In the genomic region with DNA sequence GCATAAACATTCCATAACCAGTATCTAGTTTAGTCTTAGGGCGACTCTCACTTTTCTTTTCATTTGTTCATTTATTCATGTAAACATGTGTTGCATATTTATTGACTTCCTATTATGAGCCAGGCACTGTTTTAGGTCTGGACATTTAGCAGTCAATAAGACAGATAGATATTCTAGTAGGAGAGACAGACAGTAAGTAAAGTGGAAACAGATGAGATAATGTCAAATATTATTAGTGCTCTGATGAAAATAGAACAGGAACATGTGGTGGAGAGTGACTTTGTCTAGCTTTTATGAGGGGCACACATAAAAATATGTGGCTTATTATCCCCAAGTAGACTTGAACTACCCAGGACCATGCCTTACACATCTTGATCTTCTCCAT, we compare ENCODE assay signal across 1 cellular context.
TF ChIP-seq lines count a peak whose summit lies in the region.

No MANE protein-coding gene starts in this region.

TF ChIP-seq in GM23338, 12 proteins besides CTCF, POLR2A, EP300 and RAD21 (continued from another document):
- TF ChIP-seq NANOG (IDR thresholded peaks at IDR 0.05; ENCODE audit: borderline replicate concordance) = no peak
